Comparison of ENCODE assay signal across 1 cellular context in genomic region chr2:20625920-20626697, GRCh38.
TF ChIP-seq lines count a peak whose summit lies in the region.

No MANE protein-coding gene starts in this region.

TF ChIP-seq in HepG2, 621 proteins besides CTCF, POLR2A, EP300 and RAD21:
- TF ChIP-seq ZBTB38 (CRISPR knock-in tag; IDR thresholded peaks at IDR 0.05) (0 out of 2 replicates have a peak, but pooled peaks have one; percentile 25), ZNF768 (CRISPR knock-in tag; IDR thresholded peaks at IDR 0.05) (peak; percentile 91), SNRNP70 (IDR thresholded peaks at IDR 0.05; ENCODE audit: low read depth, low read length) (no peak), CREB1 (IDR thresholded peaks at IDR 0.05) (0 out of 2 replicates have a peak, but pooled peaks have one; percentile 9), CREB1 (CRISPR knock-in tag; IDR thresholded peaks at IDR 0.05) (no peak)
